9 cellular contexts compared by ENCODE assay signal in the genomic region with DNA sequence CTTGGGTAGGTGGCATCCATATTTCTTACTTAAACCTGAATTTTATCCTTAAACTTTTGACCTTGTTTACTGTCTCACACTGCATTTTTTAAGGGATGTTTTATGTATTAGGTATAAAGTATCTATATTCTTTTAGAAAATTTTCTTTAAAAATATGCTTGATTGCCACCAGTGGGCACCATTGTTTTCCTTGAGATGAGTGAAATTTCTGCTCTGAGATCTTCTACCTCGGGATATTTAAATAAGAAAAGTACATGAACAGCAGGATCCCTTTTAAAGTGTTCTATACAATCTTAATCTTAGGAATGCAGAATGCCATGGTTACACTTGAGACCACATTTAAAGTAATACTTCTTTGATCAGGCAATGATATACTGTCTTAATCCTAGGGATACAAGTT.
DNase-seq lines count a peak whose midpoint lies in the region; ATAC-seq and TF ChIP-seq lines count a peak whose summit lies in the region.
"Had no signal": no experiment of that assay in that cellular context is flagged by ENCODE, and none has a peak within 500 bp of the region (broad histone marks: within the 10 kb centered on the region; RNA-seq: fewer than 3 reads in every experiment).

No MANE protein-coding gene starts in this region.

- no peak for TF ChIP-seq EP300 in SK-N-SH (IDR thresholded peaks at IDR 0.05; ENCODE audit: borderline replicate concordance in 1 of 2, low read depth in 1 of 2, low read length in 1 of 2)

- H3K27ac ChIP-seq in SK-N-SH (ENCODE audit: low read depth in 2 of 2, low read length in 1 of 2): no peak overlapping the region

- peak; percentile 56 for TF ChIP-seq RAD21 in SK-N-SH (IDR thresholded peaks at IDR 0.05; ENCODE audit: low read length)

- no peaks in the 10 kb centered on the region for H4K20me1 ChIP-seq in SK-N-SH (ENCODE audit: insufficient read depth)

- H3K79me2 ChIP-seq in SK-N-SH (ENCODE audit: insufficient read depth): no peaks in the 10 kb centered on the region

- no peaks in the 10 kb centered on the region for H3K9me3 ChIP-seq in SK-N-SH

- H3K4me3 ChIP-seq in SK-N-SH (ENCODE audit: low read depth in 2 of 2, low read length in 1 of 2) (no peak overlapping the region), fibroblast of villous mesenchyme (ENCODE audit: low read depth, low read length) (no peak overlapping the region)

- H3K27ac Mint-ChIP-seq in activated CD4-positive, alpha-beta memory T cell treated with anti-CD3 and anti-CD28 coated beads for 36 hours: no peak overlapping the region

- H3K4me1 ChIP-seq in SK-N-SH (ENCODE audit: control insufficient read depth in 1 of 2, insufficient read depth in 2 of 2, low read depth in 1 of 2, low read length in 1 of 2): no peaks in the 10 kb centered on the region

- H3K9me3 Mint-ChIP-seq in activated CD4-positive, alpha-beta memory T cell treated with anti-CD3 and anti-CD28 coated beads for 36 hours: no peaks in the 10 kb centered on the region

- no peaks in the 10 kb centered on the region for H3K4me1 Mint-ChIP-seq in activated CD4-positive, alpha-beta memory T cell treated with anti-CD3 and anti-CD28 coated beads for 36 hours (ENCODE audit: low read depth)

- intact Hi-C loops in activated CD4-positive, alpha-beta memory T cell treated with anti-CD3 and anti-CD28 coated beads for 36 hours (cut with micrococcal nuclease): no loop called here

- no peak overlapping the region for H2AFZ ChIP-seq in SK-N-SH (ENCODE audit: low read depth)

- no peak overlapping the region for H3K4me3 Mint-ChIP-seq in activated CD4-positive, alpha-beta memory T cell treated with anti-CD3 and anti-CD28 coated beads for 36 hours

- no peaks in the 10 kb centered on the region for H3K27me3 ChIP-seq in SK-N-SH (ENCODE audit: insufficient read depth)

- peaks cover 10% of the 10 kb centered on the region for H3F3A ChIP-seq in SK-N-SH (replicated peaks; ENCODE audit: insufficient read depth)

- peak; percentile 0 for DNase-seq in DMS53 (lab: John Stamatoyannopoulos, UW)
- DNase-seq in DMS53 treated with DMSO at 0.1 percent for 48 hours (lab: John Stamatoyannopoulos, UW; ENCODE audit: unreplicated experiment): no peak
- DNase-seq in SK-N-SH: no peak
- DNase-seq in fibroblast of villous mesenchyme (ENCODE audit: low read depth): peak; percentile 59
- DNase-seq in smooth muscle cell of the brain vasculature (ENCODE audit: low read depth, low spot score): peak; percentile 13
- DNase-seq in activated CD4-positive, alpha-beta memory T cell treated with anti-CD3 and anti-CD28 coated beads for 36 hours: no peak
- DNase-seq: 8988T had no signal

- H3K9me2 ChIP-seq in SK-N-SH: no peaks in the 10 kb centered on the region

- ATAC-seq in HG02973 (IDR thresholded peaks at IDR 0.05; ENCODE audit: unreplicated experiment) (no peak), HG02642 (IDR thresholded peaks at IDR 0.05; ENCODE audit: poor library complexity, unreplicated experiment) (no peak)

- no peaks in the 10 kb centered on the region for H3K27me3 Mint-ChIP-seq in activated CD4-positive, alpha-beta memory T cell treated with anti-CD3 and anti-CD28 coated beads for 36 hours

- H3K36me3 ChIP-seq in SK-N-SH (replicated peaks in 1 of 2; ENCODE audit: control insufficient read depth in 1 of 2, insufficient read depth in 2 of 2, low read length in 1 of 2): peaks cover 23 to 48% of the 10 kb centered on the region in 2 experiments

- H3K36me3 Mint-ChIP-seq in activated CD4-positive, alpha-beta memory T cell treated with anti-CD3 and anti-CD28 coated beads for 36 hours: peaks cover 26% of the 10 kb centered on the region

- POLR2A ChIA-PET in SK-N-SH (lab: Yijun Ruan, JAX): no interaction called here
- POLR2A ChIA-PET in activated CD4-positive, alpha-beta memory T cell treated with anti-CD3 and anti-CD28 coated beads for 36 hours (lab: Charles Lee): no interaction called here

- TF ChIP-seq CTCF in SK-N-SH (IDR thresholded peaks at IDR 0.05) (peak; percentile 67), fibroblast of villous mesenchyme (IDR thresholded peaks at IDR 0.05; ENCODE audit: insufficient read depth, low read depth, low read length) (peak; percentile 56)

- no peak overlapping the region for H3K9ac ChIP-seq in SK-N-SH

- WGBS in SK-N-SH (ENCODE audit: low lambda C conversion rate): 3% methylated on average over 1 of the region's 1 CpG

- no peak overlapping the region for H3K4me2 ChIP-seq in SK-N-SH

- CTCF ChIA-PET in SK-N-SH (lab: Yijun Ruan, JAX): interaction anchor here (0.6 to 1.5 kb wide), 4 partner anchors 9 to 1417 kb away, joined by 3 to 8 read pairs (median 3); a partner anchor contains a TSS
- CTCF ChIA-PET in activated CD4-positive, alpha-beta memory T cell treated with anti-CD3 and anti-CD28 coated beads for 36 hours (lab: Charles Lee): interaction anchor here (0.9 to 1.1 kb wide), 3 partner anchors 9 to 146 kb away, joined by 3 to 4 read pairs (median 3); no protein-coding TSS in a partner anchor

TF ChIP-seq in SK-N-SH, 30 proteins besides CTCF, POLR2A, EP300 and RAD21:
- TF ChIP-seq TEAD4 (IDR thresholded peaks at IDR 0.05; ENCODE audit: borderline replicate concordance, insufficient read depth): no peak
- TF ChIP-seq SMC3 (IDR thresholded peaks at IDR 0.05; ENCODE audit: low read depth, low read length): 0 out of 2 replicates have a peak, but pooled peaks have one; percentile 4
- no peak for TF ChIP-seq RFX5 (IDR thresholded peaks at IDR 0.05; ENCODE audit: low read length)

Comparison
In these comparisons a context has a peak if more than half of its experiments do, and no peak if none do; other contexts are left out.
1. DNase-seq: peak in DMS53 (single experiment), fibroblast of villous mesenchyme (single experiment) and smooth muscle cell of the brain vasculature (single experiment); none in DMS53 treated with DMSO at 0.1 percent for 48 hours (single experiment), SK-N-SH (single experiment) and activated CD4-positive, alpha-beta memory T cell treated with anti-CD3 and anti-CD28 coated beads for 36 hours (single experiment).